In the genomic region with DNA sequence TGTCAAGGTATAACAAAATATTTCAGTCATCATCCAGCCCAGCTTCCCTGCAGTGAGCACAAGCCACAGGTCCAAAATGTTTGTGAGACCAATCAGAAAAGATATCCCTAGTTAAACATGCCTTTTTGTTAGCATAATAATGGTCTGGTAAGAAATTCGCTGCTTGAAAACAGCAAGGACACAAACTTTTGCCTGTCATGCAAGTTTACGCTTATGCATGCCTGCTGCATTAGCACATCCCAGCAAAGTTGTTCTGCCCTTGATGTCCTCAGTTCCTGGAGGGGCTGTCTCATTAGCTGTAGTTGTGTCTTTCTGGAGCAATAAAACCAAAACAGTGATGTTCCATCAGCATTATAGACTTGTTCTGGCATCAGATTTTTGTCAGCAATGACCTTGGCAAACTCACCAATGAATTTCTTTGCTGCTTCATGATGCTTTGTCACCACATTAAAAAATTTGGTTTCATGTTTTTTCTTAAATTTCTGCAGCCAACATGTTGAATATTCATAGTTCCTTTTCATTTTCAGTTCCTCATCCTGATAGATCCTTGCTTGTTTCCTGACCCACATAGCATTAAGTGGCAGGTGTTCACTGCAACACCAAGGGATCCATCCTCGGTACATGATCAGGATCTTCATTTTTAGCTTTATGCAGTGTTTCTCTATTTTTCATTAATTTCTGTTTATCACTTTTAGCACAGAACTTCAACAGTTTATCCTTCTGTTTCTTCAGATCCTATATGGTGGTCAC, we compare ENCODE assay signal across 20 cellular contexts.
DNase-seq lines count a peak whose midpoint lies in the region; ATAC-seq, FAIRE-seq and TF ChIP-seq lines count a peak whose summit lies in the region.
"Had no signal": no experiment of that assay in that cellular context is flagged by ENCODE, and none has a peak within 500 bp of the region (broad histone marks: within the 10 kb centered on the region; RNA-seq: fewer than 3 reads in every experiment).

No MANE protein-coding gene starts in this region.

- H2AK5ac ChIP-seq in H1 (ENCODE audit: low read depth, low read length): no peak overlapping the region

- POLR2A ChIA-PET in activated CD8-positive, alpha-beta T cell treated with anti-CD3 and anti-CD28 coated beads, Interleukin-2, amount 10 ng/mL, durations not matched to agents 7 days and 5 days (lab: Charles Lee): no interaction called here
- POLR2A ChIA-PET in activated CD8-positive, alpha-beta T cell treated with anti-CD3 and anti-CD28 coated beads for 36 hours (lab: Charles Lee): interaction anchor here (1.1 to 5.0 kb wide), 2 partner anchors 27 to 55 kb away, joined by 3 to 38 read pairs; no protein-coding TSS in a partner anchor
- POLR2A ChIA-PET in H1 (lab: Charles Lee; ENCODE audit: partially characterized antibody): interaction anchor here (0.9 to 1.4 kb wide), 4 partner anchors 8 to 292 kb away, joined by 3 to 4 read pairs (median 4); no protein-coding TSS in a partner anchor

- no peak for TF ChIP-seq POLR2A in H1 (IDR thresholded peaks at IDR 0.05; ENCODE audit: control extremely low read depth in 1 of 2, low read depth in 2 of 2, low read length in 2 of 2)
- TF ChIP-seq POLR2A in heart left ventricle (IDR thresholded peaks at IDR 0.05): no peak

- H3K4me1 ChIP-seq in Karpas-422 (ENCODE audit: low read length) (peaks cover 36% of the 10 kb centered on the region), H1 (replicated peaks in 1 of 4; ENCODE audit: control insufficient read depth in 3 of 4, insufficient read depth in 4 of 4, low read length in 3 of 4) (peaks cover 2 to 19% (median 9%) of the 10 kb centered on the region in 4 experiments), heart left ventricle (peaks cover 0 to 71% (median 8%) of the 10 kb centered on the region in 12 donors)
- H3K4me1 ChIP-seq: body of pancreas, colonic mucosa had no signal

- H3K27ac ChIP-seq in Karpas-422 (ENCODE audit: low read length): 0 out of 2 replicates have a peak overlapping the region, but pooled peaks have one; percentile 2
- H3K27ac ChIP-seq in H1 (ENCODE audit: low read depth, low read length): no peak overlapping the region
- peak overlapping the region in 1 of 12 donors; percentile 32 for H3K27ac ChIP-seq in heart left ventricle
- H3K27ac ChIP-seq: body of pancreas, colonic mucosa, hepatocyte had no signal

- H3K4me2 ChIP-seq in Karpas-422 (ENCODE audit: low read depth, low read length, poor library complexity, severe bottlenecking): no peak overlapping the region
- peak overlapping the region; percentile 39 to 50 for H3K4me2 ChIP-seq in H1 (ENCODE audit: insufficient read depth in 1 of 2, low read depth in 2 of 2, low read length in 2 of 2)
- H3K4me2 ChIP-seq: hepatocyte had no signal

- H3K9me3 Mint-ChIP-seq in activated CD8-positive, alpha-beta T cell treated with anti-CD3 and anti-CD28 coated beads, Interleukin-2, amount 10 ng/mL, durations not matched to agents 7 days and 5 days (ENCODE audit: insufficient read depth): no peaks in the 10 kb centered on the region
- H3K9me3 Mint-ChIP-seq in activated CD8-positive, alpha-beta T cell treated with anti-CD3 and anti-CD28 coated beads for 36 hours: no peaks in the 10 kb centered on the region
- H3K9me3 Mint-ChIP-seq in stimulated activated memory B cell treated with anti-CD40 and anti-IgM and Interleukin-4, amounts not matched to agents 10 μg/mL and 1 μg/mL and 100 μg/mL, for 72 hours: no peaks in the 10 kb centered on the region
- H3K9me3 Mint-ChIP-seq: activated T-cell treated with anti-CD3 and anti-CD28 coated beads, Interleukin-2, amount 50 U/mL, for 24 hours had no signal

- peaks cover 91% of the 10 kb centered on the region for H3K4me1 Mint-ChIP-seq in activated CD8-positive, alpha-beta T cell treated with anti-CD3 and anti-CD28 coated beads, Interleukin-2, amount 10 ng/mL, durations not matched to agents 7 days and 5 days (ENCODE audit: low read depth)
- H3K4me1 Mint-ChIP-seq in activated CD8-positive, alpha-beta T cell treated with anti-CD3 and anti-CD28 coated beads for 36 hours (ENCODE audit: low read depth): peaks cover 89% of the 10 kb centered on the region
- peaks cover 92% of the 10 kb centered on the region for H3K4me1 Mint-ChIP-seq in stimulated activated memory B cell treated with anti-CD40 and anti-IgM and Interleukin-4, amounts not matched to agents 10 μg/mL and 1 μg/mL and 100 μg/mL, for 72 hours

- H3K27me3 ChIP-seq in Karpas-422 (ENCODE audit: low read length) (no peaks in the 10 kb centered on the region), H1 (replicated peaks in 1 of 4; ENCODE audit: control insufficient read depth in 3 of 4, extremely low read depth in 1 of 4, insufficient read depth in 3 of 4, low read length in 3 of 4) (no peaks in the 10 kb centered on the region), heart left ventricle (no peaks in the 10 kb centered on the region)
- H3K27me3 ChIP-seq: body of pancreas, colonic mucosa, hepatocyte had no signal

- H3K23me2 ChIP-seq in H1 (ENCODE audit: low read depth, low read length): no peaks in the 10 kb centered on the region

- H3K79me1 ChIP-seq in H1 (ENCODE audit: low read depth, low read length): no peaks in the 10 kb centered on the region

- H2BK120ac ChIP-seq in H1 (replicated peaks; ENCODE audit: low read depth, low read length): no peak overlapping the region

- no peak overlapping the region for H3K18ac ChIP-seq in H1 (ENCODE audit: extremely low read depth, low read length)

- no peak overlapping the region for H3K4me3 ChIP-seq in Karpas-422 (ENCODE audit: low read length)
- H3K4me3 ChIP-seq in H1 (ENCODE audit: extremely low read depth in 1 of 4, insufficient read depth in 2 of 4, low read depth in 3 of 4, low read length in 4 of 4): 0 out of 8 replicates have a peak overlapping the region, but pooled peaks of 1 of the 4 experiments have one; percentile 1
- H3K4me3 ChIP-seq in heart left ventricle: no peak overlapping the region
- H3K4me3 ChIP-seq: body of pancreas, colonic mucosa, hepatocyte had no signal

- H2BK12ac ChIP-seq in H1 (ENCODE audit: low read depth, low read length): no peak overlapping the region

- H4K20me1 ChIP-seq in Karpas-422 (ENCODE audit: insufficient read depth, low read depth, low read length) (no peaks in the 10 kb centered on the region), H1 (replicated peaks in 1 of 2; ENCODE audit: control insufficient read depth in 1 of 2, insufficient read depth in 2 of 2, low read length in 2 of 2) (no peaks in the 10 kb centered on the region)

- H4K8ac ChIP-seq in H1 (ENCODE audit: extremely low read depth, insufficient read depth, low read length): no peak overlapping the region

- CTCF ChIA-PET in activated CD8-positive, alpha-beta T cell treated with anti-CD3 and anti-CD28 coated beads, Interleukin-2, amount 10 ng/mL, durations not matched to agents 7 days and 5 days (lab: Charles Lee): interaction anchor here (1.1 to 3.2 kb wide), 5 partner anchors 8 to 113 kb away, joined by 3 to 12 read pairs (median 9); no protein-coding TSS in a partner anchor
- CTCF ChIA-PET in activated CD8-positive, alpha-beta T cell treated with anti-CD3 and anti-CD28 coated beads for 36 hours (lab: Charles Lee): interaction anchor here (0.8 to 19.3 kb wide), 3 partner anchors 26 to 109 kb away, joined by 3 to 395 read pairs (median 280); no protein-coding TSS in a partner anchor
- CTCF ChIA-PET in H1 (lab: Charles Lee; ENCODE audit: partially characterized antibody): interaction anchor here (0.7 to 6.6 kb wide), 7 partner anchors 9 to 114 kb away, joined by 3 to 37 read pairs (median 6); no protein-coding TSS in a partner anchor

- no peak for TF ChIP-seq RAD21 in H1 (IDR thresholded peaks at IDR 0.05 in 1 of 2, conservative IDR thresholded peaks at IDR 0.05 in 1 of 2; ENCODE audit: low read depth in 2 of 2, low read length in 2 of 2)

- H3K36me3 Mint-ChIP-seq in activated CD8-positive, alpha-beta T cell treated with anti-CD3 and anti-CD28 coated beads, Interleukin-2, amount 10 ng/mL, durations not matched to agents 7 days and 5 days (ENCODE audit: low read depth): peaks cover 64% of the 10 kb centered on the region
- H3K36me3 Mint-ChIP-seq in activated CD8-positive, alpha-beta T cell treated with anti-CD3 and anti-CD28 coated beads for 36 hours (ENCODE audit: low read depth): peaks cover 64% of the 10 kb centered on the region
- peaks cover 14% of the 10 kb centered on the region for H3K36me3 Mint-ChIP-seq in stimulated activated memory B cell treated with anti-CD40 and anti-IgM and Interleukin-4, amounts not matched to agents 10 μg/mL and 1 μg/mL and 100 μg/mL, for 72 hours

- intact Hi-C loops in activated CD8-positive, alpha-beta T cell treated with anti-CD3 and anti-CD28 coated beads for 36 hours (cut with micrococcal nuclease): no loop called here
- intact Hi-C loops in heart left ventricle (cut with DNase I): loop anchor here in 2 of 10 donors (10.0 kb wide), 2 partner anchors 104 to 174 kb away; partner anchors contain the start of gene UBAC2 (in 1 of the 2)

- no peaks in the 10 kb centered on the region for H3K9me2 ChIP-seq in Karpas-422 (replicated peaks; ENCODE audit: insufficient read depth, low read length)

- no peak overlapping the region for H2BK5ac ChIP-seq in H1 (ENCODE audit: low read depth, low read length)

- no peak for TF ChIP-seq EP300 in H1 (IDR thresholded peaks at IDR 0.05; ENCODE audit: borderline replicate concordance in 1 of 2, low read depth in 2 of 2, low read length in 2 of 2)

- no peak overlapping the region for H4K91ac ChIP-seq in H1 (replicated peaks; ENCODE audit: insufficient read length, low read length)

- H3K23ac ChIP-seq in H1 (ENCODE audit: insufficient read length): no peak overlapping the region

- H3K79me2 ChIP-seq in Karpas-422 (ENCODE audit: low read length) (no peaks in the 10 kb centered on the region), H1 (ENCODE audit: control insufficient read depth in 1 of 2, insufficient read depth in 2 of 2, low read length in 2 of 2) (no peaks in the 10 kb centered on the region)
- H3K79me2 ChIP-seq: hepatocyte had no signal

- H3K9ac ChIP-seq in Karpas-422 (ENCODE audit: low read length) (no peak overlapping the region), H1 (replicated peaks in 1 of 4; ENCODE audit: extremely low read depth in 1 of 4, low read depth in 3 of 4, low read length in 3 of 4) (no peak overlapping the region)

- H4K5ac ChIP-seq in H1 (ENCODE audit: insufficient read length, low read depth, low read length): no peak overlapping the region

- H3K56ac ChIP-seq in H1 (replicated peaks; ENCODE audit: insufficient read length, low read depth, low read length): no peak overlapping the region

- H3K27me3 Mint-ChIP-seq in activated CD8-positive, alpha-beta T cell treated with anti-CD3 and anti-CD28 coated beads, Interleukin-2, amount 10 ng/mL, durations not matched to agents 7 days and 5 days (ENCODE audit: low read depth): no peaks in the 10 kb centered on the region
- no peaks in the 10 kb centered on the region for H3K27me3 Mint-ChIP-seq in activated CD8-positive, alpha-beta T cell treated with anti-CD3 and anti-CD28 coated beads for 36 hours
- no peaks in the 10 kb centered on the region for H3K27me3 Mint-ChIP-seq in stimulated activated memory B cell treated with anti-CD40 and anti-IgM and Interleukin-4, amounts not matched to agents 10 μg/mL and 1 μg/mL and 100 μg/mL, for 72 hours
- H3K27me3 Mint-ChIP-seq: activated T-cell treated with anti-CD3 and anti-CD28 coated beads, Interleukin-2, amount 50 U/mL, for 24 hours had no signal

- no peak overlapping the region for H2BK15ac ChIP-seq in H1 (ENCODE audit: low read length)

- DNase-seq in activated CD8-positive, alpha-beta T cell treated with anti-CD3 and anti-CD28 coated beads, Interleukin-2, amount 10 ng/mL, durations not matched to agents 7 days and 5 days: peak; percentile 16
- DNase-seq in activated CD8-positive, alpha-beta T cell treated with anti-CD3 and anti-CD28 coated beads for 36 hours: no peak
- no peak for DNase-seq in Karpas-422
- peak; percentile 31 to 35 for DNase-seq in H1 (ENCODE audit: low read depth in 1 of 2, low spot score in 2 of 2)
- no peak for DNase-seq in activated gamma-delta T cell (lab: John Stamatoyannopoulos, UW)
- no peak for DNase-seq in A172 (ENCODE audit: low spot score)
- no peak for DNase-seq in heart left ventricle
- DNase-seq: ACHN; activated naive CD4-positive, alpha-beta T cell treated with anti-CD3 and anti-CD28 coated beads, Interleukin-2, amount 50 U/mL, for 16 hours; body of pancreas; colonic mucosa; COR-L47; NCI-H226; right cardiac atrium; stimulated activated CD4-positive, alpha-beta T cell treated with anti-CD3 and anti-CD28 coated beads, Interleukin-15, amount 100 ng/mL, for 24 hours; stimulated activated naive CD4-positive, alpha-beta T cell; trophoblast cell had no signal

- TF ChIP-seq CTCF in activated CD8-positive, alpha-beta T cell treated with anti-CD3 and anti-CD28 coated beads for 36 hours (IDR thresholded peaks at IDR 0.05): no peak
- TF ChIP-seq CTCF in H1 (IDR thresholded peaks at IDR 0.05; ENCODE audit: control extremely low read depth in 1 of 3, insufficient read depth in 1 of 3, low read depth in 1 of 3, low read length in 3 of 3) (no peak), heart left ventricle (IDR thresholded peaks at IDR 0.05) (no peak)

- no peaks in the 10 kb centered on the region for H3K36me3 ChIP-seq in Karpas-422 (ENCODE audit: insufficient read depth, low read length)
- H3K36me3 ChIP-seq in H1 (ENCODE audit: control insufficient read depth in 2 of 4, insufficient read depth in 4 of 4, low read length in 3 of 4): no peaks in the 10 kb centered on the region
- peaks cover 0 to 25% (median 5%) of the 10 kb centered on the region in 9 donors for H3K36me3 ChIP-seq in heart left ventricle
- H3K36me3 ChIP-seq: colonic mucosa had no signal

- FAIRE-seq in H1 (lab: Jason Lieb, UNC): peak; percentile 87

- 63% methylated on average over 3 of the region's 3 CpGs; no CpG with 5 or more reads in 1 of the 2 experiments for WGBS in H1 (ENCODE audit: extremely low coverage in 1 of 2, insufficient coverage in 1 of 2, insufficient read length in 1 of 2, insufficient replicate concordance in 2 of 2, low coverage in 1 of 2, low lambda C conversion rate in 2 of 2, missing lambda C conversion rate in 1 of 2), 2 experiments
- WGBS in heart left ventricle, 4 donors: 87 to 95% (median 92%) methylated on average over 3 of the region's 3 CpGs

- no peak overlapping the region for H3K4me3 Mint-ChIP-seq in activated CD8-positive, alpha-beta T cell treated with anti-CD3 and anti-CD28 coated beads, Interleukin-2, amount 10 ng/mL, durations not matched to agents 7 days and 5 days
- H3K4me3 Mint-ChIP-seq in activated CD8-positive, alpha-beta T cell treated with anti-CD3 and anti-CD28 coated beads for 36 hours: no peak overlapping the region
- H3K4me3 Mint-ChIP-seq in stimulated activated memory B cell treated with anti-CD40 and anti-IgM and Interleukin-4, amounts not matched to agents 10 μg/mL and 1 μg/mL and 100 μg/mL, for 72 hours: peak overlapping the region; percentile 30
- H3K4me3 Mint-ChIP-seq: activated T-cell treated with anti-CD3 and anti-CD28 coated beads, Interleukin-2, amount 50 U/mL, for 24 hours had no signal

- H3K4ac ChIP-seq in H1 (replicated peaks; ENCODE audit: insufficient read length, low read depth, low read length): no peak overlapping the region

- H2AFZ ChIP-seq in Karpas-422 (ENCODE audit: low read length): no peak overlapping the region
- no peak overlapping the region for H2AFZ ChIP-seq in H1 (ENCODE audit: low read length)
- H2AFZ ChIP-seq: hepatocyte had no signal

- H3K9me3 ChIP-seq in Karpas-422 (ENCODE audit: low read length): no peaks in the 10 kb centered on the region
- no peaks in the 10 kb centered on the region for H3K9me3 ChIP-seq in H1 (ENCODE audit: insufficient read depth in 2 of 2, low read depth in 1 of 2, low read length in 1 of 2)
- H3K9me3 ChIP-seq in heart left ventricle: no peaks in the 10 kb centered on the region
- H3K9me3 ChIP-seq: body of pancreas, colonic mucosa had no signal

- no peak for ATAC-seq in activated CD8-positive, alpha-beta T cell treated with anti-CD3 and anti-CD28 coated beads, Interleukin-2, amount 10 ng/mL, durations not matched to agents 7 days and 5 days
- no peak for ATAC-seq in activated CD8-positive, alpha-beta T cell treated with anti-CD3 and anti-CD28 coated beads for 36 hours
- no peak for ATAC-seq in stimulated activated memory B cell treated with anti-CD40 and anti-IgM and Interleukin-4, amounts not matched to agents 10 μg/mL and 1 μg/mL and 100 μg/mL, for 72 hours
- no peak for ATAC-seq in heart left ventricle
- ATAC-seq: body of pancreas, right cardiac atrium had no signal

- H3K27ac Mint-ChIP-seq in activated CD8-positive, alpha-beta T cell treated with anti-CD3 and anti-CD28 coated beads, Interleukin-2, amount 10 ng/mL, durations not matched to agents 7 days and 5 days: peak overlapping the region; percentile 35
- no peak overlapping the region for H3K27ac Mint-ChIP-seq in activated CD8-positive, alpha-beta T cell treated with anti-CD3 and anti-CD28 coated beads for 36 hours
- H3K27ac Mint-ChIP-seq in stimulated activated memory B cell treated with anti-CD40 and anti-IgM and Interleukin-4, amounts not matched to agents 10 μg/mL and 1 μg/mL and 100 μg/mL, for 72 hours: peak overlapping the region; percentile 82

- no peak overlapping the region for H2BK20ac ChIP-seq in H1 (ENCODE audit: low read length)

- no peak overlapping the region for H3K14ac ChIP-seq in H1 (ENCODE audit: insufficient read length)

Comparison
In these comparisons a context has a peak if more than half of its experiments do, and no peak if none do; other contexts are left out.
1. DNase-seq: peak in activated CD8-positive, alpha-beta T cell treated with anti-CD3 and anti-CD28 coated beads, Interleukin-2, amount 10 ng/mL, durations not matched to agents 7 days and 5 days (single experiment) and H1 (2 of 2); none in activated CD8-positive, alpha-beta T cell treated with anti-CD3 and anti-CD28 coated beads for 36 hours (single experiment), Karpas-422 (single experiment), activated gamma-delta T cell (single experiment), A172 (single experiment) and heart left ventricle (0 of 5).